In genomic region chr12:28159688-28160087, GRCh38 we compare ENCODE assay signal across 35 cellular contexts.
"Had no signal": no experiment of that assay in that cellular context is flagged by ENCODE, and none has a peak within 500 bp of the region (broad histone marks: within the 10 kb centered on the region; RNA-seq: fewer than 3 reads in every experiment).

No MANE protein-coding gene starts in this region.

- H3K9me3 ChIP-seq: MG63 had no signal

- H3K4me3 ChIP-seq: MG63 had no signal

- H3K27ac ChIP-seq: KMS-11 had no signal

- H3K36me3 ChIP-seq: MG63 had no signal

- DNase-seq: Karpas-422, Kasumi-1, KG1, MG63, MM.1S, MV-4-11, NCI-H1048, NCI-H1092, NCI-H1092 treated with DMSO at 0.1 percent for 48 hours, NCI-H1105, NCI-H1105 treated with DMSO at 0.1 percent for 48 hours, NCI-H1417, NCI-H1417 treated with DMSO at 0.1 percent for 48 hours, NCI-H1436, NCI-H1436 treated with DMSO at 0.1 percent for 48 hours, NCI-H146, NCI-H1694, NCI-H1694 treated with DMSO at 0.1 percent for 48 hours, NCI-H187, NCI-H187 treated with DMSO at 0.1 percent for 48 hours, NCI-H1930, NCI-H2029, NCI-H2029 treated with DMSO at 0.1 percent for 48 hours, NCI-H2081, NCI-H2081 treated with DMSO at 0.1 percent for 48 hours, NCI-H2107, NCI-H2171, NCI-H2171 treated with DMSO at 0.1 percent for 48 hours, NCI-H2227 treated with DMSO at 0.1 percent for 48 hours, NCI-H226, NCI-H345, NCI-H446, NCI-H446 treated with DMSO at 0.1 percent for 48 hours, NCI-H510A had no signal

- H3K27me3 ChIP-seq: MG63 had no signal
